ENCODE assay signal across 2 cellular contexts in genomic region chr4:71184195-71184781, GRCh38.
TF ChIP-seq lines count a peak whose summit lies in the region.

No MANE protein-coding gene starts in this region.

TF ChIP-seq in A549, 52 proteins besides CTCF, POLR2A, EP300 and RAD21:
- TF ChIP-seq SMC3 (IDR thresholded peaks at IDR 0.05) (peak; percentile 61), CEBPB (IDR thresholded peaks at IDR 0.05) (peak in 1 of 2 experiments; percentile 34; a peak in 1 of 4 replicates), HDAC2 (IDR thresholded peaks at IDR 0.05) (no peak)

TF ChIP-seq in SK-N-SH treated with all-trans-retinoic acid at 6 μM for 48 hours, 23 proteins besides CTCF, POLR2A, EP300 and RAD21:
- TF ChIP-seq TOX (CRISPR knock-in tag; IDR thresholded peaks at IDR 0.05; ENCODE audit: borderline replicate concordance) (no peak), ESRRG (CRISPR knock-in tag; IDR thresholded peaks at IDR 0.05) (no peak), ZC3H10 (CRISPR knock-in tag; IDR thresholded peaks at IDR 0.05) (no peak), ZFP3 (CRISPR knock-in tag; IDR thresholded peaks at IDR 0.05) (no peak), PATZ1 (CRISPR knock-in tag; IDR thresholded peaks at IDR 0.05; ENCODE audit: borderline replicate concordance) (no peak), CSRNP3 (CRISPR knock-in tag; IDR thresholded peaks at IDR 0.05) (no peak), CSDC2 (CRISPR knock-in tag; IDR thresholded peaks at IDR 0.05) (no peak), SNAI2 (CRISPR knock-in tag; IDR thresholded peaks at IDR 0.05) (no peak), ARNTL (CRISPR knock-in tag; IDR thresholded peaks at IDR 0.05; ENCODE audit: borderline replicate concordance, low read depth) (no peak), ZNF70 (CRISPR knock-in tag; IDR thresholded peaks at IDR 0.05) (no peak), CREB5 (CRISPR knock-in tag; IDR thresholded peaks at IDR 0.05; ENCODE audit: low read depth) (no peak), TSHZ2 (CRISPR knock-in tag; IDR thresholded peaks at IDR 0.05) (no peak)
TF ChIP-seq in SK-N-SH treated with all-trans-retinoic acid at 6 μM for 48 hours: peak in this region for 0.
